Comparison of ENCODE assay signal across 1 cellular context in the genomic region with DNA sequence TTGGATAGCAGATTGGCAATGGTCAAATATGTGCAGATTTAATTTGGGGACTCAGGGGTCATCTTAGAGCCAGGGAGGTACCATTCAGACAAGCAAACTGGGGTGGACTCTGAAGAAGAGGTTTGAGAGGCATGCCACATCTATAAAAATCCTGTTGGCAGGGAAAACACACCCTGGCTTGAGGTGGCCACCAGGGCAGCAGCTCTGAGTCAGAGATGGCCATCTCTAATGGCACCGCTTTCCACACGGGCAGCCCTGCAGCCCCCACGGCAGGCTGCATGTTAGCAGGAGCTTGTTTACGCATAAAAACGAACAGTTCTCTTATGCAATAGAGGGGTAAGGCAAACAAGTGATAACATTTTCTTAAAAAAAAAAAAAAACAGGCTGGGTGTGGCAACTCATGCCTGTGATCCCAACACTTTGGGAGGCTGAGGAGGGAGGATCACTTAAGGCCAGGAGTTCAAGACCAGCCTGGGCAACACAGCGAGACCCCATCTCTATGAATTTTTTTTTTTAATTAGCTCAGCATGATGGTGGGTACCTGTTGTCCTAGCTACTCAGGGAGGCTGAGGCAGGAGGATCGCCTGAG.
TF ChIP-seq lines count a peak whose summit lies in the region.

No MANE protein-coding gene starts in this region.

TF ChIP-seq in SK-N-SH, 30 proteins besides CTCF, POLR2A, EP300 and RAD21 (continued from another document):
- TF ChIP-seq, protein P1, sequence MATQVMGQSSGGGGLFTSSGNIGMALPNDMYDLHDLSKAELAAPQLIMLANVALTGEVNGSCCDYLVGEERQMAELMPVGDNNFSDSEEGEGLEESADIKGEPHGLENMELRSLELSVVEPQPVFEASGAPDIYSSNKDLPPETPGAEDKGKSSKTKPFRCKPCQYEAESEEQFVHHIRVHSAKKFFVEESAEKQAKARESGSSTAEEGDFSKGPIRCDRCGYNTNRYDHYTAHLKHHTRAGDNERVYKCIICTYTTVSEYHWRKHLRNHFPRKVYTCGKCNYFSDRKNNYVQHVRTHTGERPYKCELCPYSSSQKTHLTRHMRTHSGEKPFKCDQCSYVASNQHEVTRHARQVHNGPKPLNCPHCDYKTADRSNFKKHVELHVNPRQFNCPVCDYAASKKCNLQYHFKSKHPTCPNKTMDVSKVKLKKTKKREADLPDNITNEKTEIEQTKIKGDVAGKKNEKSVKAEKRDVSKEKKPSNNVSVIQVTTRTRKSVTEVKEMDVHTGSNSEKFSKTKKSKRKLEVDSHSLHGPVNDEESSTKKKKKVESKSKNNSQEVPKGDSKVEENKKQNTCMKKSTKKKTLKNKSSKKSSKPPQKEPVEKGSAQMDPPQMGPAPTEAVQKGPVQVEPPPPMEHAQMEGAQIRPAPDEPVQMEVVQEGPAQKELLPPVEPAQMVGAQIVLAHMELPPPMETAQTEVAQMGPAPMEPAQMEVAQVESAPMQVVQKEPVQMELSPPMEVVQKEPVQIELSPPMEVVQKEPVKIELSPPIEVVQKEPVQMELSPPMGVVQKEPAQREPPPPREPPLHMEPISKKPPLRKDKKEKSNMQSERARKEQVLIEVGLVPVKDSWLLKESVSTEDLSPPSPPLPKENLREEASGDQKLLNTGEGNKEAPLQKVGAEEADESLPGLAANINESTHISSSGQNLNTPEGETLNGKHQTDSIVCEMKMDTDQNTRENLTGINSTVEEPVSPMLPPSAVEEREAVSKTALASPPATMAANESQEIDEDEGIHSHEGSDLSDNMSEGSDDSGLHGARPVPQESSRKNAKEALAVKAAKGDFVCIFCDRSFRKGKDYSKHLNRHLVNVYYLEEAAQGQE (IDR thresholded peaks at IDR 0.05; ENCODE audit: low read depth, low read length) = no peak
- no peak for TF ChIP-seq YY1 (IDR thresholded peaks at IDR 0.05; ENCODE audit: low read depth)
- TF ChIP-seq NFIC (IDR thresholded peaks at IDR 0.05; ENCODE audit: borderline replicate concordance) = no peak
- TF ChIP-seq, protein P2, sequence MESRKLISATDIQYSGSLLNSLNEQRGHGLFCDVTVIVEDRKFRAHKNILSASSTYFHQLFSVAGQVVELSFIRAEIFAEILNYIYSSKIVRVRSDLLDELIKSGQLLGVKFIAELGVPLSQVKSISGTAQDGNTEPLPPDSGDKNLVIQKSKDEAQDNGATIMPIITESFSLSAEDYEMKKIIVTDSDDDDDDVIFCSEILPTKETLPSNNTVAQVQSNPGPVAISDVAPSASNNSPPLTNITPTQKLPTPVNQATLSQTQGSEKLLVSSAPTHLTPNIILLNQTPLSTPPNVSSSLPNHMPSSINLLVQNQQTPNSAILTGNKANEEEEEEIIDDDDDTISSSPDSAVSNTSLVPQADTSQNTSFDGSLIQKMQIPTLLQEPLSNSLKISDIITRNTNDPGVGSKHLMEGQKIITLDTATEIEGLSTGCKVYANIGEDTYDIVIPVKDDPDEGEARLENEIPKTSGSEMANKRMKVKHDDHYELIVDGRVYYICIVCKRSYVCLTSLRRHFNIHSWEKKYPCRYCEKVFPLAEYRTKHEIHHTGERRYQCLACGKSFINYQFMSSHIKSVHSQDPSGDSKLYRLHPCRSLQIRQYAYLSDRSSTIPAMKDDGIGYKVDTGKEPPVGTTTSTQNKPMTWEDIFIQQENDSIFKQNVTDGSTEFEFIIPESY (IDR thresholded peaks at IDR 0.05; ENCODE audit: borderline replicate concordance, low read depth) = no peak
- no peak for TF ChIP-seq FOSL2 (IDR thresholded peaks at IDR 0.05; ENCODE audit: borderline replicate concordance, low read depth)
- TF ChIP-seq MEF2A (IDR thresholded peaks at IDR 0.05; ENCODE audit: borderline replicate concordance, low read depth) = no peak
- TF ChIP-seq RCOR1 (IDR thresholded peaks at IDR 0.05; ENCODE audit: low read length) = no peak
